1 cellular context compared by ENCODE assay signal in genomic region chr4:164304861-164305260, GRCh38.
TF ChIP-seq lines count a peak whose summit lies in the region.

No MANE protein-coding gene starts in this region.

TF ChIP-seq in GM23338, 12 proteins besides CTCF, POLR2A, EP300 and RAD21:
- TF ChIP-seq, protein P1, sequence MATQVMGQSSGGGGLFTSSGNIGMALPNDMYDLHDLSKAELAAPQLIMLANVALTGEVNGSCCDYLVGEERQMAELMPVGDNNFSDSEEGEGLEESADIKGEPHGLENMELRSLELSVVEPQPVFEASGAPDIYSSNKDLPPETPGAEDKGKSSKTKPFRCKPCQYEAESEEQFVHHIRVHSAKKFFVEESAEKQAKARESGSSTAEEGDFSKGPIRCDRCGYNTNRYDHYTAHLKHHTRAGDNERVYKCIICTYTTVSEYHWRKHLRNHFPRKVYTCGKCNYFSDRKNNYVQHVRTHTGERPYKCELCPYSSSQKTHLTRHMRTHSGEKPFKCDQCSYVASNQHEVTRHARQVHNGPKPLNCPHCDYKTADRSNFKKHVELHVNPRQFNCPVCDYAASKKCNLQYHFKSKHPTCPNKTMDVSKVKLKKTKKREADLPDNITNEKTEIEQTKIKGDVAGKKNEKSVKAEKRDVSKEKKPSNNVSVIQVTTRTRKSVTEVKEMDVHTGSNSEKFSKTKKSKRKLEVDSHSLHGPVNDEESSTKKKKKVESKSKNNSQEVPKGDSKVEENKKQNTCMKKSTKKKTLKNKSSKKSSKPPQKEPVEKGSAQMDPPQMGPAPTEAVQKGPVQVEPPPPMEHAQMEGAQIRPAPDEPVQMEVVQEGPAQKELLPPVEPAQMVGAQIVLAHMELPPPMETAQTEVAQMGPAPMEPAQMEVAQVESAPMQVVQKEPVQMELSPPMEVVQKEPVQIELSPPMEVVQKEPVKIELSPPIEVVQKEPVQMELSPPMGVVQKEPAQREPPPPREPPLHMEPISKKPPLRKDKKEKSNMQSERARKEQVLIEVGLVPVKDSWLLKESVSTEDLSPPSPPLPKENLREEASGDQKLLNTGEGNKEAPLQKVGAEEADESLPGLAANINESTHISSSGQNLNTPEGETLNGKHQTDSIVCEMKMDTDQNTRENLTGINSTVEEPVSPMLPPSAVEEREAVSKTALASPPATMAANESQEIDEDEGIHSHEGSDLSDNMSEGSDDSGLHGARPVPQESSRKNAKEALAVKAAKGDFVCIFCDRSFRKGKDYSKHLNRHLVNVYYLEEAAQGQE (IDR thresholded peaks at IDR 0.05; ENCODE audit: unreplicated experiment) = no peak
- TF ChIP-seq POLR2AphosphoS5 (IDR thresholded peaks at IDR 0.05; ENCODE audit: low read depth) (no peak), ZNF331 (CRISPR knock-in tag; IDR thresholded peaks at IDR 0.05; ENCODE audit: low read depth) (no peak), ETS1 (IDR thresholded peaks at IDR 0.05) (no peak), ZNF462 (CRISPR knock-in tag; IDR thresholded peaks at IDR 0.05) (no peak), EZH2phosphoT487 (IDR thresholded peaks at IDR 0.05; ENCODE audit: unreplicated experiment) (no peak), JUNB (IDR thresholded peaks at IDR 0.05; ENCODE audit: unreplicated experiment) (no peak), ZNF114 (CRISPR knock-in tag; IDR thresholded peaks at IDR 0.05) (no peak), CREB1 (CRISPR knock-in tag; IDR thresholded peaks at IDR 0.05; ENCODE audit: low read depth) (no peak), STAT1 (IDR thresholded peaks at IDR 0.05; ENCODE audit: unreplicated experiment) (no peak), NANOG (IDR thresholded peaks at IDR 0.05; ENCODE audit: borderline replicate concordance) (no peak), EZH2 (IDR thresholded peaks at IDR 0.05; ENCODE audit: low read depth, unreplicated experiment) (no peak)
